Comparison of ENCODE assay signal across 8 cellular contexts in the genomic region with DNA sequence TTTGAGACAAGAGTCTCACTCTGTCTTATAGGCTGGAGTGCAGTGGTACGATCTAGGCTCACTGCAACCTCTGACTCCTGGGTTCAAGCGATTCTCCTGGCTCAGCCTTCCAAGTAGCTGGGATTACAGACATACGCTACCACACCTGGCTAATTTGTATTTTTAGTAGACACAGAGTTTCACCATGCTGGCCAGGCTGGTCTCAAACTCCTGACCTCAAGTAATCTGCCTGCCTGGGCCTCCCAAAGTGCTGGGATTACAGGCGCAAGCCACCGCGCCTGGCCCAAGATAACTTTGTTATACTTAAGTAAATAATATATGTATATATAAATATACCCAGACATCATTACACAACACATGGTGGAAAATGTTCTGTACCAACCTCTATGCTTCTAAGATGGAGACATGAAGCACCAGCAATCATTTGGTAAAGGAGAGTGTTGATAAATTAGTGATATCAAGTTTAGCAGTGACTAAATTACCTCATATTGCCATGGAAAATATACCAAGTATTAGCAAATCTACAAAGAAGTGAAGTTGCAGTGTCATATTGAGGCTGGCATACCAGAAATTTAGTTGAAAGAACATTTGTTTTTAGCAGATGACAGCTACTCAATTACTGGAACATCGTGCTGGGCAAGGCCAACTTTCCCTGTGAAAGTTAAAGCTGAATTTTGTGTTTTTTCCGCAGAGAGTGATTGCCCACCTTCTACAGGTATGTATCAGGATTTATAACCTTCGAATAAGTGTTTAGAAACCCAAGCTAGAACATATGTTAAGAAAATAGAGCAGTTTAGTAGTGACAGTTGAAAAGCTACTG.
"Had no signal": no experiment of that assay in that cellular context is flagged by ENCODE, and none has a peak within 500 bp of the region (broad histone marks: within the 10 kb centered on the region; RNA-seq: fewer than 3 reads in every experiment).

No MANE protein-coding gene starts in this region.

- H3K27ac Mint-ChIP-seq: IgD-negative memory B cell had no signal

- H3K4me3 ChIP-seq: K562 had no signal

- DNase-seq: IMR-90, Karpas-422, KBM-7, KG1 had no signal

- ATAC-seq: HepG2, K562 had no signal

- H3K27ac ChIP-seq: HL-60 had no signal

- H3K4me3 Mint-ChIP-seq: IgD-negative memory B cell had no signal

- H3K4me1 Mint-ChIP-seq: IgD-negative memory B cell had no signal
